In genomic region chr2:52704251-52704650, GRCh38 we compare ENCODE assay signal across 1 cellular context.
TF ChIP-seq lines count a peak whose summit lies in the region.

No MANE protein-coding gene starts in this region.

TF ChIP-seq in GM23338, 12 proteins besides CTCF, POLR2A, EP300 and RAD21 (continued from another document):
- TF ChIP-seq ZNF462 (CRISPR knock-in tag; IDR thresholded peaks at IDR 0.05) (no peak), NANOG (IDR thresholded peaks at IDR 0.05; ENCODE audit: borderline replicate concordance) (no peak), ETS1 (IDR thresholded peaks at IDR 0.05) (no peak), POLR2AphosphoS5 (IDR thresholded peaks at IDR 0.05; ENCODE audit: low read depth) (no peak), STAT1 (IDR thresholded peaks at IDR 0.05; ENCODE audit: unreplicated experiment) (no peak)
TF ChIP-seq in GM23338: peak in this region for 0.
